19 cellular contexts compared by ENCODE assay signal in the genomic region with DNA sequence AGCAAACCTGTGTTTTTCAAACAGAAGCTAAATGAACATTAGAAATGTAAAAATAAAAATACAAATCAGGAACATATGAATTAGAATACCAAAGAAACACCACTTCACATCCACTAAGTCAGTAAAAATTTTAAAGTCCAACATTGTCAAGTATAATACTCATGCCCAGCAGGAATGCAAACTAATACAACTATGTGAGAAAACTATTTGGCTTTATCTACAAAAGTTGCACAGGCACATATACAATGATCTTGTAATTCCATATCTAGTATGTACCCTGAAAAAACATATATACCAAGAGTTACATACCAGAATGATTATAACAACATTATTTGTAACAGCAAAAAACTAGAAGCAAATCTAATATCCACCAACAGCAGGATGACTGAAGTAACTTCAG.
"Had no signal": no experiment of that assay in that cellular context is flagged by ENCODE, and none has a peak within 500 bp of the region (broad histone marks: within the 10 kb centered on the region; RNA-seq: fewer than 3 reads in every experiment).

No MANE protein-coding gene starts in this region.

- DNase-seq: activated CD4-positive, alpha-beta T cell treated with anti-CD3 and anti-CD28 coated beads for 1 hour; activated CD4-positive, alpha-beta T cell treated with anti-CD3 and anti-CD28 coated beads, Interleukin-2, amount 50 U/mL, for 4 hours; activated effector memory CD4-positive, alpha-beta T cell treated with anti-CD3 and anti-CD28 coated beads, Interleukin-2, amount 50 U/mL, for 16 hours; activated naive CD4-positive, alpha-beta T cell treated with anti-CD3 and anti-CD28 coated beads, Interleukin-2, amount 50 U/mL, for 16 hours; activated T-cell treated with anti-CD3 and anti-CD28 coated beads, Interleukin-2, amount 50 U/mL, for 72 hours; cortex of kidney; effector CD4-positive, alpha-beta T cell; islet precursor cell; left colon; stimulated activated CD4-positive, alpha-beta T cell treated with anti-CD3 and anti-CD28 coated beads, Interleukin-4, amount 100 ng/mL, for 24 hours; stomach; WERI-Rb-1 had no signal

- ATAC-seq: activated T-cell treated with anti-CD3 and anti-CD28 coated beads, Interleukin-2, amount 50 U/mL, for 72 hours; esophagus mucosa; left colon; natural killer cell treated with Interleukin-12 subunit alpha and Interleukin-12 subunit beta and Interleukin-15 and Interleukin-18, amount 100 ng/mL, for 72 hours; sciatic nerve; stimulated activated effector memory CD8-positive, alpha-beta T cell treated with anti-CD3 and anti-CD28 coated beads, Interleukin-12 subunit alpha, Interleukin-12 subunit beta, amount 100 ng/mL, for 72 hours had no signal

- H3K27ac ChIP-seq: hepatocyte, neutrophil, stomach, WERI-Rb-1 had no signal

- H3K27me3 ChIP-seq: hepatocyte, neutrophil, stomach had no signal

- H3K4me2 ChIP-seq: hepatocyte had no signal

- H2AFZ ChIP-seq: hepatocyte had no signal

- H3K4me1 ChIP-seq: stomach had no signal

- H3K9me3 ChIP-seq: neutrophil had no signal

- H3K4me3 ChIP-seq: hepatocyte, lung, stomach had no signal
